Comparison of ENCODE assay signal across 25 cellular contexts in genomic region chr15:68073576-68074288, GRCh38. TPM values are rescaled to one million over a fixed set of nuclear protein-coding genes. Genes with fewer than 3 reads are reported as not detected.
A peak's percentile ranks its signal among the peaks of the same experiment; 100 is the strongest.
DNase-seq lines count a peak whose midpoint lies in the region; ATAC-seq, FAIRE-seq and TF ChIP-seq lines count a peak whose summit lies in the region.
"Had no signal": no experiment of that assay in that cellular context is flagged by ENCODE, and none has a peak within 500 bp of the region (broad histone marks: within the 10 kb centered on the region; RNA-seq: fewer than 3 reads in every experiment).

No MANE protein-coding gene starts in this region.

- H3K4ac ChIP-seq in neuronal stem cell (ENCODE audit: low read length) = no peak overlapping the region

- in situ Hi-C loops in Panc1 (cut with HindIII; ENCODE audit: low pct_unique_long_range_greater_than_20kb, low sequenced_read_pairs) = no loop called here

- H3K4me1 Mint-ChIP-seq in activated CD4-positive, alpha-beta T cell treated with anti-CD3 and anti-CD28 coated beads, Interleukin-2, amount 10 ng/mL, durations not matched to agents 24 days and 14 days = peaks cover 19% of the 10 kb centered on the region
- peaks cover 22% of the 10 kb centered on the region for H3K4me1 Mint-ChIP-seq in activated CD4-positive, alpha-beta T cell treated with anti-CD3 and anti-CD28 coated beads, Interleukin-2, amount 10 ng/mL, durations not matched to agents 7 days and 5 days
- H3K4me1 Mint-ChIP-seq in dendritic cell treated with granulocyte-macrophage colony-stimulating factor and Interleukin-4, amounts not matched to agents 40 ng/mL and 50 ng/mL, for 4 days (ENCODE audit: low read depth) = peaks cover 74% of the 10 kb centered on the region
- peaks cover 34% of the 10 kb centered on the region for H3K4me1 Mint-ChIP-seq in type B pancreatic cell (ENCODE audit: unreplicated experiment)

- POLR2A ChIA-PET in activated CD4-positive, alpha-beta T cell treated with anti-CD3 and anti-CD28 coated beads, Interleukin-2, amount 10 ng/mL, durations not matched to agents 7 days and 5 days (lab: Charles Lee) = no interaction called here
- POLR2A ChIA-PET in Panc1 (lab: Charles Lee) = no interaction called here

- peaks cover 5% of the 10 kb centered on the region for H3K36me3 Mint-ChIP-seq in activated CD4-positive, alpha-beta T cell treated with anti-CD3 and anti-CD28 coated beads, Interleukin-2, amount 10 ng/mL, durations not matched to agents 24 days and 14 days (ENCODE audit: low read depth)
- peaks cover 9% of the 10 kb centered on the region for H3K36me3 Mint-ChIP-seq in activated CD4-positive, alpha-beta T cell treated with anti-CD3 and anti-CD28 coated beads, Interleukin-2, amount 10 ng/mL, durations not matched to agents 7 days and 5 days (ENCODE audit: low read depth)
- peaks cover 39% of the 10 kb centered on the region for H3K36me3 Mint-ChIP-seq in dendritic cell treated with granulocyte-macrophage colony-stimulating factor and Interleukin-4, amounts not matched to agents 40 ng/mL and 50 ng/mL, for 4 days (ENCODE audit: low read depth)
- H3K36me3 Mint-ChIP-seq in type B pancreatic cell = peaks cover 29% of the 10 kb centered on the region

- WGBS in neuronal stem cell (ENCODE audit: extremely low coverage in 2 of 2, insufficient read length in 2 of 2, insufficient replicate concordance in 1 of 2), 2 donors = 100% methylated on average over 2 to 4 of the region's 6 CpGs

- H3K27me3 ChIP-seq in Panc1 (ENCODE audit: control insufficient read depth, insufficient read depth, low read length) = no peaks in the 10 kb centered on the region
- H3K27me3 ChIP-seq in neuronal stem cell (ENCODE audit: control insufficient read depth in 3 of 3, insufficient read depth in 3 of 3, low read depth in 1 of 3, low read length in 3 of 3) = no peaks in the 10 kb centered on the region

- no peak overlapping the region for H3K23ac ChIP-seq in neuronal stem cell (ENCODE audit: low read depth, low read length, poor library complexity)

- H2BK12ac ChIP-seq in neuronal stem cell (ENCODE audit: low read length) = no peak overlapping the region

- no peak overlapping the region for H3K18ac ChIP-seq in neuronal stem cell (ENCODE audit: low read length)

- H3K4me3 ChIP-seq in Panc1 (ENCODE audit: low read depth in 2 of 2, low read length in 2 of 2) = no peak overlapping the region
- no peak overlapping the region for H3K4me3 ChIP-seq in kidney (ENCODE audit: low read length in 2 of 2)
- no peak overlapping the region for H3K4me3 ChIP-seq in neuronal stem cell (ENCODE audit: low read length in 2 of 2)

- peaks cover 19% of the 10 kb centered on the region for H3K4me1 ChIP-seq in Panc1 (ENCODE audit: control insufficient read depth, insufficient read depth, low read length)
- H3K4me1 ChIP-seq in kidney (ENCODE audit: control insufficient read depth in 1 of 2, insufficient read depth in 1 of 2, low read depth in 1 of 2, low read length in 2 of 2) = peaks cover 0 to 2% of the 10 kb centered on the region in 2 donors
- H3K4me1 ChIP-seq in neuronal stem cell (ENCODE audit: control insufficient read depth in 2 of 2, insufficient read depth in 1 of 2, low read depth in 1 of 2, low read length in 2 of 2) = peaks cover 0 to 1% of the 10 kb centered on the region in 2 donors
- H3K4me1 ChIP-seq: Caco-2 had no signal

- H3K4me2 ChIP-seq in neuronal stem cell (ENCODE audit: insufficient read depth, low read length, poor library complexity, severe bottlenecking) = no peak overlapping the region

- H2AFZ ChIP-seq in neuronal stem cell (ENCODE audit: low read length) = no peak overlapping the region

- no peak for ATAC-seq in Panc1

- H2AK5ac ChIP-seq in neuronal stem cell (ENCODE audit: low read depth, low read length) = no peak overlapping the region

- DNase-seq in activated CD4-positive, alpha-beta T cell treated with anti-CD3 and anti-CD28 coated beads, Interleukin-2, amount 10 ng/mL, durations not matched to agents 24 days and 14 days = no peak
- DNase-seq in activated CD4-positive, alpha-beta T cell treated with anti-CD3 and anti-CD28 coated beads, Interleukin-2, amount 10 ng/mL, durations not matched to agents 7 days and 5 days = no peak
- DNase-seq in Panc1 (ENCODE audit: low read depth, low spot score) = no peak
- DNase-seq in type B pancreatic cell (ENCODE audit: extremely low spot score, unreplicated experiment) = no peak
- no peak for DNase-seq in kidney
- DNase-seq in neuronal stem cell (ENCODE audit: low spot score) = no peak
- no peak for DNase-seq in NCI-H345 (lab: John Stamatoyannopoulos, UW)
- DNase-seq: AML-193, Caco-2, DMS153, GDM1, IMR-90, Karpas-422, NCI-H1417 treated with DMSO at 0.1 percent for 48 hours, NCI-H187 treated with DMSO at 0.1 percent for 48 hours, NCI-H2227 treated with DMSO at 0.1 percent for 48 hours, NCI-H524, NCI-H82, OCI-M1, SIG-M5 had no signal

- no peak overlapping the region for H2BK15ac ChIP-seq in neuronal stem cell (ENCODE audit: low read length)

- peak overlapping the region; percentile 5 for H3K27ac Mint-ChIP-seq in activated CD4-positive, alpha-beta T cell treated with anti-CD3 and anti-CD28 coated beads, Interleukin-2, amount 10 ng/mL, durations not matched to agents 24 days and 14 days
- no peak overlapping the region for H3K27ac Mint-ChIP-seq in activated CD4-positive, alpha-beta T cell treated with anti-CD3 and anti-CD28 coated beads, Interleukin-2, amount 10 ng/mL, durations not matched to agents 7 days and 5 days
- H3K27ac Mint-ChIP-seq in dendritic cell treated with granulocyte-macrophage colony-stimulating factor and Interleukin-4, amounts not matched to agents 40 ng/mL and 50 ng/mL, for 4 days = peak overlapping the region; percentile 5
- H3K27ac Mint-ChIP-seq in type B pancreatic cell = peak overlapping the region; percentile 46

- H4K8ac ChIP-seq in neuronal stem cell (ENCODE audit: low read depth, low read length) = no peak overlapping the region

- BruUV-seq in Panc1 (replicated peaks; lab: Mats Ljungman, UMichigan) = TSS peak; percentile 27

- H3K14ac ChIP-seq in neuronal stem cell (ENCODE audit: low read length) = no peak overlapping the region

- intact Hi-C loops in activated CD4-positive, alpha-beta T cell treated with anti-CD3 and anti-CD28 coated beads, Interleukin-2, amount 10 ng/mL, durations not matched to agents 24 days and 14 days (cut with micrococcal nuclease) = no loop called here
- intact Hi-C loops in Panc1 (cut with micrococcal nuclease; ENCODE audit: unreplicated experiment) (no loop called here), kidney (cut with DNase I) (no loop called here)
- intact Hi-C loops in dendritic cell treated with granulocyte-macrophage colony-stimulating factor and Interleukin-4, amounts not matched to agents 40 ng/mL and 50 ng/mL, for 4 days (cut with micrococcal nuclease) = no loop called here

- no peak overlapping the region for H3K4me3 Mint-ChIP-seq in activated CD4-positive, alpha-beta T cell treated with anti-CD3 and anti-CD28 coated beads, Interleukin-2, amount 10 ng/mL, durations not matched to agents 24 days and 14 days
- H3K4me3 Mint-ChIP-seq in activated CD4-positive, alpha-beta T cell treated with anti-CD3 and anti-CD28 coated beads, Interleukin-2, amount 10 ng/mL, durations not matched to agents 7 days and 5 days = no peak overlapping the region
- no peak overlapping the region for H3K4me3 Mint-ChIP-seq in dendritic cell treated with granulocyte-macrophage colony-stimulating factor and Interleukin-4, amounts not matched to agents 40 ng/mL and 50 ng/mL, for 4 days
- H3K4me3 Mint-ChIP-seq in type B pancreatic cell = no peak overlapping the region

- H3K27me3 Mint-ChIP-seq in activated CD4-positive, alpha-beta T cell treated with anti-CD3 and anti-CD28 coated beads, Interleukin-2, amount 10 ng/mL, durations not matched to agents 24 days and 14 days = no peaks in the 10 kb centered on the region
- H3K27me3 Mint-ChIP-seq in activated CD4-positive, alpha-beta T cell treated with anti-CD3 and anti-CD28 coated beads, Interleukin-2, amount 10 ng/mL, durations not matched to agents 7 days and 5 days = no peaks in the 10 kb centered on the region
- no peaks in the 10 kb centered on the region for H3K27me3 Mint-ChIP-seq in dendritic cell treated with granulocyte-macrophage colony-stimulating factor and Interleukin-4, amounts not matched to agents 40 ng/mL and 50 ng/mL, for 4 days
- no peaks in the 10 kb centered on the region for H3K27me3 Mint-ChIP-seq in type B pancreatic cell

- H3K9ac ChIP-seq in kidney (ENCODE audit: low read length in 2 of 2) = no peak overlapping the region
- H3K9ac ChIP-seq in neuronal stem cell (ENCODE audit: low read depth, low read length, poor library complexity) = no peak overlapping the region

- H3K36me3 ChIP-seq in Panc1 (ENCODE audit: control insufficient read depth, insufficient read depth, low read length) = no peaks in the 10 kb centered on the region
- no peaks in the 10 kb centered on the region for H3K36me3 ChIP-seq in kidney (ENCODE audit: control insufficient read depth in 1 of 2, insufficient read depth in 2 of 2, low read length in 2 of 2)
- no peaks in the 10 kb centered on the region for H3K36me3 ChIP-seq in neuronal stem cell (replicated peaks in 1 of 2; ENCODE audit: control insufficient read depth in 2 of 2, insufficient read depth in 2 of 2, low read length in 2 of 2)

- no peak overlapping the region for H3K27ac ChIP-seq in Panc1 (ENCODE audit: low read length)
- no peak overlapping the region for H3K27ac ChIP-seq in kidney (ENCODE audit: low read depth in 2 of 2, low read length in 2 of 2)
- H3K27ac ChIP-seq in neuronal stem cell (replicated peaks; ENCODE audit: low read length) = no peak overlapping the region
- H3K27ac ChIP-seq: 22Rv1, C4-2B, HL-60, RWPE1 had no signal

- H3K9me3 Mint-ChIP-seq in activated CD4-positive, alpha-beta T cell treated with anti-CD3 and anti-CD28 coated beads, Interleukin-2, amount 10 ng/mL, durations not matched to agents 24 days and 14 days = no peaks in the 10 kb centered on the region
- no peaks in the 10 kb centered on the region for H3K9me3 Mint-ChIP-seq in activated CD4-positive, alpha-beta T cell treated with anti-CD3 and anti-CD28 coated beads, Interleukin-2, amount 10 ng/mL, durations not matched to agents 7 days and 5 days
- H3K9me3 Mint-ChIP-seq in dendritic cell treated with granulocyte-macrophage colony-stimulating factor and Interleukin-4, amounts not matched to agents 40 ng/mL and 50 ng/mL, for 4 days = no peaks in the 10 kb centered on the region
- H3K9me3 Mint-ChIP-seq in type B pancreatic cell = no peaks in the 10 kb centered on the region

- TF ChIP-seq CTCF in Panc1 (IDR thresholded peaks at IDR 0.05) (no peak), type B pancreatic cell (conservative IDR thresholded peaks at IDR 0.05) (no peak), kidney (IDR thresholded peaks at IDR 0.05; ENCODE audit: borderline replicate concordance, extremely low read depth, insufficient read depth) (no peak)

- CTCF ChIA-PET in activated CD4-positive, alpha-beta T cell treated with anti-CD3 and anti-CD28 coated beads, Interleukin-2, amount 10 ng/mL, durations not matched to agents 7 days and 5 days (lab: Charles Lee) = no interaction called here
- CTCF ChIA-PET in Panc1 (lab: Charles Lee) = no interaction called here

- no peak for FAIRE-seq in kidney (lab: Jason Lieb, UNC)

- H3K79me1 ChIP-seq in neuronal stem cell (ENCODE audit: low read depth, low read length) = peaks cover 4% of the 10 kb centered on the region

- no peaks in the 10 kb centered on the region for H3K9me3 ChIP-seq in Panc1 (ENCODE audit: control insufficient read depth, insufficient read depth, low read depth, low read length)
- no peaks in the 10 kb centered on the region for H3K9me3 ChIP-seq in kidney (ENCODE audit: control insufficient read depth in 1 of 2, low read length in 2 of 2)
- H3K9me3 ChIP-seq in neuronal stem cell (replicated peaks in 1 of 2; ENCODE audit: control insufficient read depth in 2 of 2, insufficient read depth in 1 of 2, low read depth in 1 of 2, low read length in 2 of 2) = peaks cover 2% of the 10 kb centered on the region in 2 donors
- H3K9me3 ChIP-seq: Caco-2 had no signal

- no peak overlapping the region for H2BK5ac ChIP-seq in neuronal stem cell (ENCODE audit: low read length)

- H4K91ac ChIP-seq in neuronal stem cell (ENCODE audit: low read depth, low read length, poor library complexity) = no peak overlapping the region

- no peak overlapping the region for H2BK120ac ChIP-seq in neuronal stem cell (ENCODE audit: low read depth, low read length)

RNA-seq across cellular contexts. Expression of gene PIAS1, which starts 19.6 kb away (rescaled TPM):
- 27.8 and 29.4 TPM in 2 replicates for total RNA-seq in activated CD4-positive, alpha-beta T cell treated with anti-CD3 and anti-CD28 coated beads, Interleukin-2, amount 10 ng/mL, durations not matched to agents 24 days and 14 days
- 10 to 100 TPM; 41.7 to 53.3 TPM for total RNA-seq in activated CD4-positive, alpha-beta T cell treated with anti-CD3 and anti-CD28 coated beads, Interleukin-2, amount 10 ng/mL, durations not matched to agents 7 days and 5 days
- total RNA-seq in Panc1 (2021; ENCODE audit: unreplicated experiment) (44.5 TPM), type B pancreatic cell (ENCODE audit: low replicate concordance) (56.2 and 67.2 TPM in 2 replicates), kidney (44.3 TPM)
- polyA plus RNA-seq in Panc1 (2012; ENCODE audit: insufficient read length) = 34.8 TPM
- 10.6 TPM for polyA plus RNA-seq in kidney (ENCODE audit: insufficient read depth, low read depth, low replicate concordance)
- 97.5 TPM for polyA plus RNA-seq in neuronal stem cell (2013, experiment 1 of 2)
- polyA plus RNA-seq in neuronal stem cell (2013, experiment 2 of 2) = 102 TPM
